ENCODE assay signal across 9 cellular contexts in the genomic region with DNA sequence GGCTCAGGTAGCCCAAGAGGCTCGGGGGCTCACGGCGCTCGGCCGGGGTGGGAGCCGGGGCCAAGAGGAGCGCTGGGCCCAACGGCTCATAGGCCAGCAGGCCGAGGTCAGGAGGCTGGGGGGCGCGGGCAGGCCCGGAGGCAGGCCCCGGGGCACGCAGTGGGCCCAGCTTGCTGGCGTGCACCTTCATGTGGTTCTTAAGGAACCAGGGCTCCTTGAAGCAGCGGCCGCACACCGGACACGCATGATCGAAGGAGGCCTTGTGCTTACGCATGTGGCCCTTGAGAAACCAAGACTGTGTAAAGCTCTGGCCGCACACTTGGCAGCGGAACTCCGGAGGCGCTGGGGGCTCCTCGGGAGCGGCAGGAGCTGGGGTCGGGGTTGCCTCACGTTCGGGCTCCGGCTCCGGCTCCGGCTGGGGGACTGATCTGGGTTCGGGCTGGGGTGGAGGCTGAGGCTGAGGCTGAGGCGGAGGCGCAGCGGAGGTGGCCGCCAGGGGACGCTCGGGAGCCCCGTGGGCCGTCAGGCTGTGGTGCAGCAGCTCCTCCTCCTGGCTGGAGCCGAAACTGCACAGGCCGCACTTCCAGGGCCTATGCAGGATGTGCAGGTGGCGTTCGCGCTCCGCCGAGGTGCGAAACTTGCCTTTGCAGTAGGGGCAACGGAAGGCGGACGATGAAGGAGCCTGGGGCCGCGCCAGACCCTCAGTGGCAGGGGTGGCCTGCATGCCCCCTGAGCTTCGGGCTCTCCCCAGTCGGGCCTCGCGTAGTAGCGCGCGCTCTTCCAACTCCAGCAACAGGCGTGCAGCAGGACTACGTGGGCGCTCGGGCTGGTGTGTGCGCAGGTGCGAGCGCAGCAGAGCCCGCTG. TPM values are rescaled to one million over a fixed set of nuclear protein-coding genes. Genes with fewer than 3 reads are reported as not detected.
A peak's percentile ranks its signal among the peaks of the same experiment; 100 is the strongest.
DNase-seq lines count a peak whose midpoint lies in the region; TF ChIP-seq lines count a peak whose summit lies in the region.
"Had no signal": no experiment of that assay in that cellular context is flagged by ENCODE, and none has a peak within 500 bp of the region (broad histone marks: within the 10 kb centered on the region; RNA-seq: fewer than 3 reads in every experiment).

No MANE protein-coding gene starts in this region.

- H3K4me1 ChIP-seq in HEK293 (ENCODE audit: control insufficient read depth, insufficient read depth, low read length) (peaks cover 8% of the 10 kb centered on the region; the same call in 1 of the 2 replicates), liver (ENCODE audit: control insufficient read depth in 4 of 4, insufficient read depth in 4 of 4, low read length in 3 of 4) (peaks cover 0 to 7% (median 3%) of the 10 kb centered on the region in 4 donors)

- DNase-seq in NCI-H1092 treated with DMSO at 0.1 percent for 48 hours (lab: John Stamatoyannopoulos, UW) (peak; percentile 52), NCI-H1092 (lab: John Stamatoyannopoulos, UW) (no peak), MV-4-11 (lab: John Stamatoyannopoulos, UW) (peak; percentile 43), choroid plexus epithelial cell (ENCODE audit: low read depth) (peak; percentile 82)
- DNase-seq in activated CD4-positive, alpha-beta T cell treated with anti-CD3 and anti-CD28 coated beads for 4 hours = peak; percentile 86 to 92
- DNase-seq in stimulated activated CD8-positive, alpha-beta memory T cell treated with anti-CD3 and anti-CD28 coated beads, Interleukin-12 subunit alpha, Interleukin-12 subunit beta, amount 100 ng/mL, for 1 hour (ENCODE audit: low read depth) = peak; percentile 87

- H3K27ac ChIP-seq in HEK293 (ENCODE audit: extremely low read depth, low read depth, low read length) (no peak overlapping the region), liver (ENCODE audit: low read depth in 1 of 2, low read length in 2 of 2) (no peak overlapping the region)

- POLR2A ChIA-PET in HEK293 (lab: Yijun Ruan, JAX) = interaction anchor here (0.6 to 4.4 kb wide), 7 partner anchors 9 to 78 kb away, joined by 3 to 33 read pairs (median 5); partner anchors contain the start of gene ARHGEF40

- no peak overlapping the region for H3K9ac ChIP-seq in liver (ENCODE audit: low read depth in 1 of 2, low read length in 2 of 2)

- TF ChIP-seq CTCF in HEK293 (tag by site-specific recombination; IDR thresholded peaks at IDR 0.05) (peak; percentile 98), choroid plexus epithelial cell (conservative IDR thresholded peaks at IDR 0.05; ENCODE audit: low read depth, low read length) (peak; percentile 99), liver (IDR thresholded peaks at IDR 0.05; ENCODE audit: low read depth, low read length, missing input control) (peak; percentile 100)

- H3K36me3 ChIP-seq in HEK293 (ENCODE audit: control insufficient read depth in 2 of 2, insufficient read depth in 1 of 2, low read length in 2 of 2) (peaks cover 11 to 49% of the 10 kb centered on the region in 2 experiments; a peak in 2 of 3 replicates), liver (ENCODE audit: control insufficient read depth in 4 of 4, insufficient read depth in 3 of 4, low read depth in 1 of 4, low read length in 3 of 4) (peaks cover 11 to 16% (median 14%) of the 10 kb centered on the region in 4 donors)

- peak; percentile 94 to 99 for TF ChIP-seq RAD21 in liver (IDR thresholded peaks at IDR 0.05)

- WGBS in liver = 53% methylated on average over 70 of the region's 70 CpGs

- CTCF ChIA-PET in HEK293 (lab: Yijun Ruan, JAX) = interaction anchor here (0.6 to 6.9 kb wide), 31 partner anchors 8 to 464 kb away, joined by 3 to 175 read pairs (median 7); partner anchors contain the start of genes ARHGEF40 and TMEM253

- H3K9me3 ChIP-seq in HEK293 (ENCODE audit: control insufficient read depth, insufficient read depth, low read depth, low read length) (no peaks in the 10 kb centered on the region), liver (ENCODE audit: control insufficient read depth in 4 of 4, low read length in 3 of 4) (no peaks in the 10 kb centered on the region)

- no peaks in the 10 kb centered on the region for H3K27me3 ChIP-seq in liver (ENCODE audit: control insufficient read depth in 4 of 4, insufficient read depth in 4 of 4, low read length in 3 of 4)

- H3K4me3 ChIP-seq in HEK293 (ENCODE audit: low read depth, low read length) (no peak overlapping the region), choroid plexus epithelial cell (ENCODE audit: low read depth, low read length) (no peak overlapping the region), liver (ENCODE audit: low read depth in 1 of 3, low read length in 3 of 3) (no peak overlapping the region)

TF ChIP-seq in HEK293, 187 proteins besides CTCF, POLR2A, EP300 and RAD21 (continues in another document):
- 0 out of 2 replicates have a peak, but pooled peaks have one; percentile 28 for TF ChIP-seq ZNF843 (tag by site-specific recombination; IDR thresholded peaks at IDR 0.05)
- TF ChIP-seq YY1 (tag by site-specific recombination; IDR thresholded peaks at IDR 0.05) = peak; percentile 46; the same call in 1 of the 2 replicates
- TF ChIP-seq ZFHX2 (tag by site-specific recombination; conservative IDR thresholded peaks at IDR 0.05) = peak; percentile 25
- TF ChIP-seq ZSCAN30 (tag by site-specific recombination; IDR thresholded peaks at IDR 0.05) = peak; percentile 62; the same call in 1 of the 2 replicates
- peak; percentile 61; the same call in 1 of the 2 replicates for TF ChIP-seq KLF16 (tag by site-specific recombination; IDR thresholded peaks at IDR 0.05)
- peak; percentile 48; the same call in 1 of the 2 replicates for TF ChIP-seq ZXDB (tag by site-specific recombination; IDR thresholded peaks at IDR 0.05)
- TF ChIP-seq ZBTB17 (tag by site-specific recombination; IDR thresholded peaks at IDR 0.05) = peak; percentile 73
- TF ChIP-seq ZNF777 (tag by site-specific recombination; IDR thresholded peaks at IDR 0.05; ENCODE audit: borderline replicate concordance) = no peak
- no peak for TF ChIP-seq ZNF37A (tag by site-specific recombination; IDR thresholded peaks at IDR 0.05)
- TF ChIP-seq, protein P1, sequence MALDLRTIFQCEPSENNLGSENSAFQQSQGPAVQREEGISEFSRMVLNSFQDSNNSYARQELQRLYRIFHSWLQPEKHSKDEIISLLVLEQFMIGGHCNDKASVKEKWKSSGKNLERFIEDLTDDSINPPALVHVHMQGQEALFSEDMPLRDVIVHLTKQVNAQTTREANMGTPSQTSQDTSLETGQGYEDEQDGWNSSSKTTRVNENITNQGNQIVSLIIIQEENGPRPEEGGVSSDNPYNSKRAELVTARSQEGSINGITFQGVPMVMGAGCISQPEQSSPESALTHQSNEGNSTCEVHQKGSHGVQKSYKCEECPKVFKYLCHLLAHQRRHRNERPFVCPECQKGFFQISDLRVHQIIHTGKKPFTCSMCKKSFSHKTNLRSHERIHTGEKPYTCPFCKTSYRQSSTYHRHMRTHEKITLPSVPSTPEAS (tag by site-specific recombination; IDR thresholded peaks at IDR 0.05) = peak; percentile 61; the same call in 1 of the 2 replicates

TF ChIP-seq in liver, 16 proteins besides CTCF, POLR2A, EP300 and RAD21:
- TF ChIP-seq RXRA (IDR thresholded peaks at IDR 0.05) (peak in 1 of 2 donors; percentile 25), ATF3 (IDR thresholded peaks at IDR 0.05) (no peak)
TF ChIP-seq in liver: peak in this region for 1.

RNA-seq across cellular contexts. Expression of gene ZNF219, which starts 6.1 kb away (rescaled TPM):
- 1 to 10 TPM; 4.7 to 6.2 TPM for total RNA-seq in liver
- polyA plus RNA-seq in liver = 10 to 100 TPM in 1 of 2 donors, 1 to 10 TPM in 1; 1.3 to 10.5 TPM

RNA-seq across cellular contexts. Expression of gene TMEM253, which starts 8.5 kb away (rescaled TPM):
- total RNA-seq in liver = under 1 TPM; 0.19 to 0.25 TPM
- polyA plus RNA-seq in liver = under 1 TPM in 1 of 2 donors, not detected in 1; 0.14 TPM

RNA-seq across cellular contexts. Expression of gene ARHGEF40, which starts 22.3 kb away (rescaled TPM):
- 10 to 100 TPM; 19.8 to 42.5 TPM for total RNA-seq in liver
- 10 to 100 TPM in 1 of 2 donors, 1 to 10 TPM in 1; 9.3 to 14.0 TPM for polyA plus RNA-seq in liver

RNA-seq across cellular contexts. Expression of gene RNASE8, which starts 34.8 kb away (rescaled TPM):
- total RNA-seq in liver = not detected
- polyA plus RNA-seq in liver = not detected
- total RNA-seq: urinary bladder had no signal
- polyA plus RNA-seq: urinary bladder had no signal

RNA-seq across cellular contexts. Expression of gene RNASE7, which starts 50.2 kb away (rescaled TPM):
- total RNA-seq in liver = under 1 TPM in 1 of 2 donors, not detected in 1; 0.33 TPM
- under 1 TPM; 0.11 to 0.12 TPM for polyA plus RNA-seq in liver
- total RNA-seq: urinary bladder had no signal
